ENCODE assay signal across 39 cellular contexts in genomic region chr12:108169671-108170070, GRCh38. TPM values are rescaled to one million over a fixed set of nuclear protein-coding genes. Genes with fewer than 3 reads are reported as not detected.
"Had no signal": no experiment of that assay in that cellular context is flagged by ENCODE, and none has a peak within 500 bp of the region (broad histone marks: within the 10 kb centered on the region; RNA-seq: fewer than 3 reads in every experiment).

No MANE protein-coding gene starts in this region.

- H3K27ac Mint-ChIP-seq: activated CD4-positive, alpha-beta memory T cell treated with anti-CD3 and anti-CD28 coated beads for 36 hours; activated CD4-positive, alpha-beta T cell treated with anti-CD3 and anti-CD28 coated beads for 36 hours; activated CD4-positive, alpha-beta T cell treated with anti-CD3 and anti-CD28 coated beads, Interleukin-2, amount 10 ng/mL, durations not matched to agents 24 days and 14 days; activated CD8-positive, alpha-beta memory T cell treated with anti-CD3 and anti-CD28 coated beads, Interleukin-2, amount 10 ng/mL, durations not matched to agents 7 days and 5 days; activated CD8-positive, alpha-beta T cell treated with anti-CD3 and anti-CD28 coated beads, Interleukin-2, amount 10 ng/mL, durations not matched to agents 7 days and 5 days; activated naive CD4-positive, alpha-beta T cell treated with anti-CD3 and anti-CD28 coated beads for 36 hours; activated naive CD4-positive, alpha-beta T cell treated with anti-CD3 and anti-CD28 coated beads, Interleukin-2, amount 50 U/mL, for 24 hours; activated naive CD8-positive, alpha-beta T cell treated with anti-CD3 and anti-CD28 coated beads for 36 hours; activated naive CD8-positive, alpha-beta T cell treated with anti-CD3 and anti-CD28 coated beads, Interleukin-2, amount 50 U/mL, for 24 hours; activated T-helper 1 cell treated with anti-CD3 and anti-CD28 coated beads, Interleukin-12 subunit alpha, Interleukin-12 subunit beta, Interleukin-2, Interleukin-4 antibody, amounts not matched to agents 30 ng/mL and 10 ng/mL and 1 ng/mL, durations not matched to agents 14 hours and 24 hours and 36 hours; activated T-helper 2 cell treated with anti-CD3 and anti-CD28 coated beads, Interferon-gamma antibody, Interleukin-2, Interleukin-4, amounts not matched to agents 10 μg/mL and 5 μg/mL and 100 μg/mL, durations not matched to agents 14 hours and 24 hours and 36 hours; dendritic cell treated with granulocyte-macrophage colony-stimulating factor and Interleukin-4, amounts not matched to agents 40 ng/mL and 50 ng/mL, for 4 days; endodermal cell; T-helper 17 cell; T-helper 2 cell treated with Interferon-gamma antibody and Interleukin-4, amounts not matched to agents 5 μg/mL and 100 μg/mL, for 36 hours had no signal

- H3K36me3 ChIP-seq: adrenal gland, cardiac muscle cell, colonic mucosa, gastrocnemius medialis had no signal

- H3K27ac ChIP-seq: adrenal gland, body of pancreas, cardiac muscle cell, colonic mucosa, foreskin keratinocyte, gastrocnemius medialis had no signal

- DNase-seq: activated CD4-positive, alpha-beta memory T cell treated with anti-CD3 and anti-CD28 coated beads for 36 hours; activated CD4-positive, alpha-beta T cell treated with anti-CD3 and anti-CD28 coated beads for 36 hours; activated CD4-positive, alpha-beta T cell treated with anti-CD3 and anti-CD28 coated beads, Interleukin-2, amount 10 ng/mL, durations not matched to agents 24 days and 14 days; activated CD4-positive, CD25-positive, alpha-beta regulatory T cell; activated CD4-positive, CD25-positive, alpha-beta regulatory T cell treated with anti-CD3 and anti-CD28 coated beads, Interleukin-2, amount 50 U/mL, for 72 hours; activated CD8-positive, alpha-beta memory T cell treated with anti-CD3 and anti-CD28 coated beads, Interleukin-2, amount 10 ng/mL, durations not matched to agents 7 days and 5 days; activated CD8-positive, alpha-beta memory T cell treated with anti-CD3 and anti-CD28 coated beads, Interleukin-2, amount 50 U/mL, for 4 hours; activated CD8-positive, alpha-beta T cell treated with anti-CD3 and anti-CD28 coated beads, Interleukin-2, amount 10 ng/mL, durations not matched to agents 7 days and 5 days; activated effector memory CD4-positive, alpha-beta T cell treated with anti-CD3 and anti-CD28 coated beads, Interleukin-2, amount 50 U/mL, for 16 hours; activated naive CD4-positive, alpha-beta T cell treated with anti-CD3 and anti-CD28 coated beads for 36 hours; activated naive CD8-positive, alpha-beta T cell treated with anti-CD3 and anti-CD28 coated beads for 36 hours; activated naive CD8-positive, alpha-beta T cell treated with anti-CD3 and anti-CD28 coated beads, Interleukin-2, amount 50 U/mL, for 24 hours; activated T-cell treated with anti-CD3 and anti-CD28 coated beads, Interleukin-2, amount 50 U/mL, for 1 hour; activated T-cell treated with anti-CD3 and anti-CD28 coated beads, Interleukin-2, amount 50 U/mL, for 48 hours; adrenal gland; amygdala; aorta; body of pancreas; central memory CD4-positive, alpha-beta T cell; cerebellar nuclear complex; colonic mucosa; dorsolateral prefrontal cortex; effector memory CD4-positive, alpha-beta T cell; endodermal cell; foreskin keratinocyte; gastrocnemius medialis; head of caudate nucleus; T-helper 1 cell; T-helper 17 cell; T1000 had no signal

- H3K9me3 Mint-ChIP-seq: activated CD4-positive, alpha-beta memory T cell treated with anti-CD3 and anti-CD28 coated beads for 36 hours; activated CD4-positive, alpha-beta T cell treated with anti-CD3 and anti-CD28 coated beads, Interleukin-2, amount 10 ng/mL, durations not matched to agents 24 days and 14 days; activated naive CD4-positive, alpha-beta T cell treated with anti-CD3 and anti-CD28 coated beads for 36 hours; activated naive CD4-positive, alpha-beta T cell treated with anti-CD3 and anti-CD28 coated beads, Interleukin-2, amount 50 U/mL, for 24 hours; activated naive CD8-positive, alpha-beta T cell treated with anti-CD3 and anti-CD28 coated beads for 36 hours; activated naive CD8-positive, alpha-beta T cell treated with anti-CD3 and anti-CD28 coated beads, Interleukin-2, amount 50 U/mL, for 24 hours; activated T-helper 1 cell treated with anti-CD3 and anti-CD28 coated beads, Interleukin-12 subunit alpha, Interleukin-12 subunit beta, Interleukin-2, Interleukin-4 antibody, amounts not matched to agents 30 ng/mL and 10 ng/mL and 1 ng/mL, durations not matched to agents 14 hours and 24 hours and 36 hours; activated T-helper 2 cell treated with anti-CD3 and anti-CD28 coated beads, Interferon-gamma antibody, Interleukin-2, Interleukin-4, amounts not matched to agents 10 μg/mL and 5 μg/mL and 100 μg/mL, durations not matched to agents 14 hours and 24 hours and 36 hours; dendritic cell treated with granulocyte-macrophage colony-stimulating factor and Interleukin-4, amounts not matched to agents 40 ng/mL and 50 ng/mL, for 4 days; endodermal cell; T-helper 2 cell treated with Interferon-gamma antibody and Interleukin-4, amounts not matched to agents 5 μg/mL and 100 μg/mL, for 36 hours had no signal

- H3K4me3 ChIP-seq: adrenal gland, body of pancreas, cardiac muscle cell, colonic mucosa, dorsolateral prefrontal cortex, gastrocnemius medialis had no signal

- H3K4me3 Mint-ChIP-seq: activated CD4-positive, alpha-beta memory T cell treated with anti-CD3 and anti-CD28 coated beads for 36 hours; activated CD4-positive, alpha-beta T cell treated with anti-CD3 and anti-CD28 coated beads for 36 hours; activated CD4-positive, alpha-beta T cell treated with anti-CD3 and anti-CD28 coated beads, Interleukin-2, amount 10 ng/mL, durations not matched to agents 24 days and 14 days; activated CD8-positive, alpha-beta memory T cell treated with anti-CD3 and anti-CD28 coated beads, Interleukin-2, amount 10 ng/mL, durations not matched to agents 7 days and 5 days; activated CD8-positive, alpha-beta T cell treated with anti-CD3 and anti-CD28 coated beads, Interleukin-2, amount 10 ng/mL, durations not matched to agents 7 days and 5 days; activated naive CD4-positive, alpha-beta T cell treated with anti-CD3 and anti-CD28 coated beads for 36 hours; activated naive CD4-positive, alpha-beta T cell treated with anti-CD3 and anti-CD28 coated beads, Interleukin-2, amount 50 U/mL, for 24 hours; activated naive CD8-positive, alpha-beta T cell treated with anti-CD3 and anti-CD28 coated beads for 36 hours; activated naive CD8-positive, alpha-beta T cell treated with anti-CD3 and anti-CD28 coated beads, Interleukin-2, amount 50 U/mL, for 24 hours; activated T-helper 1 cell treated with anti-CD3 and anti-CD28 coated beads, Interleukin-12 subunit alpha, Interleukin-12 subunit beta, Interleukin-2, Interleukin-4 antibody, amounts not matched to agents 30 ng/mL and 10 ng/mL and 1 ng/mL, durations not matched to agents 14 hours and 24 hours and 36 hours; dendritic cell treated with granulocyte-macrophage colony-stimulating factor and Interleukin-4, amounts not matched to agents 40 ng/mL and 50 ng/mL, for 4 days; endodermal cell; T-helper 17 cell; T-helper 2 cell treated with Interferon-gamma antibody and Interleukin-4, amounts not matched to agents 5 μg/mL and 100 μg/mL, for 36 hours had no signal

- H3K27me3 ChIP-seq: adrenal gland, colonic mucosa, foreskin keratinocyte, gastrocnemius medialis had no signal

- ATAC-seq: activated CD4-positive, alpha-beta T cell treated with anti-CD3 and anti-CD28 coated beads for 36 hours; activated CD8-positive, alpha-beta memory T cell treated with anti-CD3 and anti-CD28 coated beads, Interleukin-2, amount 10 ng/mL, durations not matched to agents 7 days and 5 days; activated CD8-positive, alpha-beta T cell treated with anti-CD3 and anti-CD28 coated beads, Interleukin-2, amount 10 ng/mL, durations not matched to agents 7 days and 5 days; activated naive CD8-positive, alpha-beta T cell treated with anti-CD3 and anti-CD28 coated beads, Interleukin-2, amount 50 U/mL, for 24 hours; body of pancreas; esophagus mucosa; foreskin keratinocyte; gastrocnemius medialis; T-helper 17 cell had no signal

- H3K4me1 Mint-ChIP-seq: activated CD4-positive, alpha-beta T cell treated with anti-CD3 and anti-CD28 coated beads for 36 hours; activated CD4-positive, alpha-beta T cell treated with anti-CD3 and anti-CD28 coated beads, Interleukin-2, amount 10 ng/mL, durations not matched to agents 24 days and 14 days; activated CD8-positive, alpha-beta memory T cell treated with anti-CD3 and anti-CD28 coated beads, Interleukin-2, amount 10 ng/mL, durations not matched to agents 7 days and 5 days; activated naive CD4-positive, alpha-beta T cell treated with anti-CD3 and anti-CD28 coated beads, Interleukin-2, amount 50 U/mL, for 24 hours; activated naive CD8-positive, alpha-beta T cell treated with anti-CD3 and anti-CD28 coated beads for 36 hours; activated naive CD8-positive, alpha-beta T cell treated with anti-CD3 and anti-CD28 coated beads, Interleukin-2, amount 50 U/mL, for 24 hours; T-helper 17 cell had no signal

- H3K36me3 Mint-ChIP-seq: activated CD4-positive, alpha-beta memory T cell treated with anti-CD3 and anti-CD28 coated beads for 36 hours; activated CD8-positive, alpha-beta memory T cell treated with anti-CD3 and anti-CD28 coated beads, Interleukin-2, amount 10 ng/mL, durations not matched to agents 7 days and 5 days; activated naive CD4-positive, alpha-beta T cell treated with anti-CD3 and anti-CD28 coated beads, Interleukin-2, amount 50 U/mL, for 24 hours; activated naive CD8-positive, alpha-beta T cell treated with anti-CD3 and anti-CD28 coated beads for 36 hours had no signal

- H3K4me1 ChIP-seq: adrenal gland, body of pancreas, colonic mucosa, foreskin keratinocyte, gastrocnemius medialis had no signal

- H3K9me3 ChIP-seq: adrenal gland, body of pancreas, colonic mucosa, gastrocnemius medialis had no signal

RNA-seq across cellular contexts. Expression of gene WSCD2, which starts 40.6 kb away (rescaled TPM):
- total RNA-seq: activated CD4-positive, alpha-beta memory T cell treated with anti-CD3 and anti-CD28 coated beads for 36 hours; activated CD4-positive, alpha-beta T cell treated with anti-CD3 and anti-CD28 coated beads for 36 hours; activated CD4-positive, alpha-beta T cell treated with anti-CD3 and anti-CD28 coated beads, Interleukin-2, amount 10 ng/mL, durations not matched to agents 24 days and 14 days; activated CD8-positive, alpha-beta memory T cell treated with anti-CD3 and anti-CD28 coated beads for 36 hours; activated CD8-positive, alpha-beta memory T cell treated with anti-CD3 and anti-CD28 coated beads, Interleukin-2, amount 10 ng/mL, durations not matched to agents 7 days and 5 days; activated CD8-positive, alpha-beta T cell treated with anti-CD3 and anti-CD28 coated beads, Interleukin-2, amount 10 ng/mL, durations not matched to agents 7 days and 5 days; activated naive CD4-positive, alpha-beta T cell treated with anti-CD3 and anti-CD28 coated beads for 36 hours; activated naive CD8-positive, alpha-beta T cell treated with anti-CD3 and anti-CD28 coated beads for 36 hours; activated T-helper 1 cell treated with anti-CD3 and anti-CD28 coated beads, Interleukin-12 subunit alpha, Interleukin-12 subunit beta, Interleukin-2, Interleukin-4 antibody, amounts not matched to agents 30 ng/mL and 10 ng/mL and 1 ng/mL, durations not matched to agents 14 hours and 24 hours and 36 hours; activated T-helper 2 cell treated with anti-CD3 and anti-CD28 coated beads, Interferon-gamma antibody, Interleukin-2, Interleukin-4, amounts not matched to agents 10 μg/mL and 5 μg/mL and 100 μg/mL, durations not matched to agents 14 hours and 24 hours and 36 hours; epithelial cell of proximal tubule; foreskin keratinocyte had no signal
